In genomic region chrX:13092455-13092941, GRCh38 we compare ENCODE assay signal across 9 cellular contexts. TPM values are rescaled to one million over a fixed set of nuclear protein-coding genes. Genes with fewer than 3 reads are reported as not detected.
DNase-seq lines count a peak whose midpoint lies in the region; TF ChIP-seq lines count a peak whose summit lies in the region.
"Had no signal": no experiment of that assay in that cellular context is flagged by ENCODE, and none has a peak within 500 bp of the region (broad histone marks: within the 10 kb centered on the region; RNA-seq: fewer than 3 reads in every experiment).

No MANE protein-coding gene starts in this region.

- H3K36me3 ChIP-seq in urinary bladder (ENCODE audit: insufficient read depth), result no peaks in the 10 kb centered on the region

- intact Hi-C loops in CD14-positive monocyte (cut with micrococcal nuclease), result loop anchor here (5.0 to 10.0 kb wide), 2 partner anchors 118 to 120 kb away; partner anchors contain the start of gene TMSB4X (in 1 of the 2)

- peaks cover 0 to 11% (median 5%) of the 10 kb centered on the region in 7 donors for H3K9me3 Mint-ChIP-seq in CD14-positive monocyte

- TF ChIP-seq CTCF in CD14-positive monocyte (IDR thresholded peaks at IDR 0.05) (peak; percentile 25), GM20000 (IDR thresholded peaks at IDR 0.05; ENCODE audit: extremely low read depth, missing control alignments) (peak; percentile 18)

- peaks cover 0 to 50% (median 0%) of the 10 kb centered on the region in 3 donors for H3K27me3 Mint-ChIP-seq in CD14-positive monocyte (ENCODE audit: low read depth in 3 of 3)

- peak overlapping the region; percentile 22 for H3K4me3 ChIP-seq in Jurkat, Clone E6-1 (ENCODE audit: low read length)
- no peak overlapping the region for H3K4me3 ChIP-seq in urinary bladder (ENCODE audit: low read depth, low read length)
- H3K4me3 ChIP-seq: body of pancreas had no signal

- H3K27ac ChIP-seq in urinary bladder (ENCODE audit: low read depth), result peak overlapping the region; percentile 23

- H3K4me1 ChIP-seq in urinary bladder (ENCODE audit: insufficient read depth), result peaks cover 3% of the 10 kb centered on the region

- peak; percentile 85 for DNase-seq in CD14-positive monocyte (ENCODE audit: low spot score)
- DNase-seq in GM20000 (ENCODE audit: low spot score), result peak; percentile 23
- peak; percentile 94 for DNase-seq in Jurkat, Clone E6-1 (ENCODE audit: low read depth, low spot score)
- DNase-seq in activated T-cell treated with anti-CD3 and anti-CD28 coated beads for 48 hours (ENCODE audit: low read depth), result peak; percentile 55
- peak; percentile 50 for DNase-seq in mucosa of gallbladder (ENCODE audit: low spot score)
- no peak for DNase-seq in GF-D8 (lab: John Stamatoyannopoulos, UW)
- DNase-seq in NCI-H1105 (lab: John Stamatoyannopoulos, UW), result no peak

- H3K4me3 Mint-ChIP-seq in CD14-positive monocyte, result peak overlapping the region in 1 of 2 donors; percentile 6

- peaks cover 53% of the 10 kb centered on the region for H3K4me1 Mint-ChIP-seq in CD14-positive monocyte

- H3K36me3 Mint-ChIP-seq in CD14-positive monocyte, result peaks cover 0 to 3% of the 10 kb centered on the region in 2 donors

- 87% methylated on average over 7 of the region's 7 CpGs for WGBS in urinary bladder

- peak overlapping the region; percentile 96 to 98 (median 97) for H3K27ac Mint-ChIP-seq in CD14-positive monocyte

RNA-seq across cellular contexts. Expression of gene FAM9C, which starts 48.1 kb away (rescaled TPM):
- not detected for polyA plus RNA-seq in CD14-positive monocyte
- polyA plus RNA-seq in Jurkat, Clone E6-1 (2012; ENCODE audit: insufficient read depth, insufficient read length), result not detected
- not detected for total RNA-seq in mucosa of gallbladder
- 0.05 TPM for total RNA-seq in urinary bladder
- 0.08 TPM for polyA plus RNA-seq in urinary bladder
- total RNA-seq: body of pancreas had no signal

Comparison
In these comparisons a context has a peak if more than half of its experiments do, and no peak if none do; other contexts are left out.
1. DNase-seq: peak in CD14-positive monocyte (single experiment), GM20000 (single experiment), Jurkat, Clone E6-1 (single experiment), activated T-cell treated with anti-CD3 and anti-CD28 coated beads for 48 hours (single experiment) and mucosa of gallbladder (single experiment); none in GF-D8 (single experiment) and NCI-H1105 (single experiment).